Comparison of ENCODE assay signal across 9 cellular contexts in the genomic region with DNA sequence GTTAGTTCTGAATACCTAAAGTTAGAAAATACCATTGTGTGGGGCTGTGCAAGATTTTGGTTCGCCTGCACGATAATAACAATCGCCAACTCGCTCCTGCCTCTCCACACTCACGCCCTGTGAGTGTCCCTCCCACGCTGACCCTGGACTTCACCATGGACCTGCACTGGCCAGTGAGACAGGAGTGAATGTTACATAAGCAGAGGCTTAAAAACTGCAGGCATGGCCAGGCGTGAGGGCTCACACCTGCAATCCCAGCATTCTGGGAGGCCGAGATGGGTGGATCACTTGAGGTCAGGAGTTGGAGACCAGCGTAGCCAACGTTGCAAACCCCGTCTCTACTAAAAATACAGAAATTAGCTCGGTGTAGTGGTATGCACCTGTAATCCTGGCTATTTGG.
"Had no signal": no experiment of that assay in that cellular context is flagged by ENCODE, and none has a peak within 500 bp of the region (broad histone marks: within the 10 kb centered on the region; RNA-seq: fewer than 3 reads in every experiment).

No MANE protein-coding gene starts in this region.

- ATAC-seq: HCT116, HepG2 had no signal

- H3K4me3 Mint-ChIP-seq: HFFc6, IgD-negative memory B cell had no signal

- H3K27ac ChIP-seq: HL-60 had no signal

- H3K36me3 Mint-ChIP-seq: IgD-negative memory B cell had no signal

- H3K36me3 ChIP-seq: HAP-1 had no signal

- H3K4me1 Mint-ChIP-seq: IgD-negative memory B cell had no signal

- H3K27me3 Mint-ChIP-seq: IgD-negative memory B cell had no signal

- H3K9me3 Mint-ChIP-seq: IgD-negative memory B cell had no signal

- H3K9me3 ChIP-seq: HAP-1 had no signal

- H3K4me1 ChIP-seq: HAP-1 had no signal

- H3K27ac Mint-ChIP-seq: HFFc6, IgD-negative memory B cell had no signal

- H3K4me3 ChIP-seq: HAP-1 had no signal

- DNase-seq: GOT3, H7, HFFc6, KBM-7 had no signal
